In the genomic region with DNA sequence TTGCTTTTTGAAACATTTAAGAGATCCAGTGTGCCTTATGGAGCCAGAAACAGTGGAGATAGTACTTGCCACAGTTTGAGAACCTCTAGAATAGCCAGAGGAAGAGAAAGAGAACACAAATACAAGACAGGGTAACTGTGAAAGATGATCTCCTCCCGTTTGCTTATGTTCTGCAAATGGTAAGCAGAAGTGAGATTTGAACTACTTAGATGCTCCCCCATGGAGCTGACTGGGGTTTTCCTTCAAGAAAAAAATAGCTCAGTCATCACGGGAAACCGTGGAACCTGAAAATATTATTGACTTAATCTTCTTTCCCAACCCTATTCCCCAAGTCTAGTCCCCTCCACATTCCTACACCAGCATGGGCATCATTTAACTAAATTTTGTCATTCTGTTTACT, we compare ENCODE assay signal across 1 cellular context.
TF ChIP-seq lines count a peak whose summit lies in the region.

No MANE protein-coding gene starts in this region.

TF ChIP-seq in GM12878, 131 proteins besides CTCF, POLR2A, EP300 and RAD21 (continued from another document):
- TF ChIP-seq, protein P1, sequence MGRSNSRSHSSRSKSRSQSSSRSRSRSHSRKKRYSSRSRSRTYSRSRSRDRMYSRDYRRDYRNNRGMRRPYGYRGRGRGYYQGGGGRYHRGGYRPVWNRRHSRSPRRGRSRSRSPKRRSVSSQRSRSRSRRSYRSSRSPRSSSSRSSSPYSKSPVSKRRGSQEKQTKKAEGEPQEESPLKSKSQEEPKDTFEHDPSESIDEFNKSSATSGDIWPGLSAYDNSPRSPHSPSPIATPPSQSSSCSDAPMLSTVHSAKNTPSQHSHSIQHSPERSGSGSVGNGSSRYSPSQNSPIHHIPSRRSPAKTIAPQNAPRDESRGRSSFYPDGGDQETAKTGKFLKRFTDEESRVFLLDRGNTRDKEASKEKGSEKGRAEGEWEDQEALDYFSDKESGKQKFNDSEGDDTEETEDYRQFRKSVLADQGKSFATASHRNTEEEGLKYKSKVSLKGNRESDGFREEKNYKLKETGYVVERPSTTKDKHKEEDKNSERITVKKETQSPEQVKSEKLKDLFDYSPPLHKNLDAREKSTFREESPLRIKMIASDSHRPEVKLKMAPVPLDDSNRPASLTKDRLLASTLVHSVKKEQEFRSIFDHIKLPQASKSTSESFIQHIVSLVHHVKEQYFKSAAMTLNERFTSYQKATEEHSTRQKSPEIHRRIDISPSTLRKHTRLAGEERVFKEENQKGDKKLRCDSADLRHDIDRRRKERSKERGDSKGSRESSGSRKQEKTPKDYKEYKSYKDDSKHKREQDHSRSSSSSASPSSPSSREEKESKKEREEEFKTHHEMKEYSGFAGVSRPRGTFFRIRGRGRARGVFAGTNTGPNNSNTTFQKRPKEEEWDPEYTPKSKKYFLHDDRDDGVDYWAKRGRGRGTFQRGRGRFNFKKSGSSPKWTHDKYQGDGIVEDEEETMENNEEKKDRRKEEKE (IDR thresholded peaks at IDR 0.05), result no peak
- TF ChIP-seq, protein P2, sequence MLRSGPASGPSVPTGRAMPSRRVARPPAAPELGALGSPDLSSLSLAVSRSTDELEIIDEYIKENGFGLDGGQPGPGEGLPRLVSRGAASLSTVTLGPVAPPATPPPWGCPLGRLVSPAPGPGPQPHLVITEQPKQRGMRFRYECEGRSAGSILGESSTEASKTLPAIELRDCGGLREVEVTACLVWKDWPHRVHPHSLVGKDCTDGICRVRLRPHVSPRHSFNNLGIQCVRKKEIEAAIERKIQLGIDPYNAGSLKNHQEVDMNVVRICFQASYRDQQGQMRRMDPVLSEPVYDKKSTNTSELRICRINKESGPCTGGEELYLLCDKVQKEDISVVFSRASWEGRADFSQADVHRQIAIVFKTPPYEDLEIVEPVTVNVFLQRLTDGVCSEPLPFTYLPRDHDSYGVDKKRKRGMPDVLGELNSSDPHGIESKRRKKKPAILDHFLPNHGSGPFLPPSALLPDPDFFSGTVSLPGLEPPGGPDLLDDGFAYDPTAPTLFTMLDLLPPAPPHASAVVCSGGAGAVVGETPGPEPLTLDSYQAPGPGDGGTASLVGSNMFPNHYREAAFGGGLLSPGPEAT (IDR thresholded peaks at IDR 0.05; ENCODE audit: low read depth), result peak; percentile 54; the same call in 1 of the 2 replicates
- no peak for TF ChIP-seq PML (IDR thresholded peaks at IDR 0.05; ENCODE audit: low read length)
- TF ChIP-seq PAX8 (IDR thresholded peaks at IDR 0.05), result no peak
- TF ChIP-seq EED (IDR thresholded peaks at IDR 0.05; ENCODE audit: low read depth), result 0 out of 2 replicates have a peak, but pooled peaks have one; percentile 30
- peak; percentile 48 to 72; a peak in 3 of 4 replicates for TF ChIP-seq IKZF2 (IDR thresholded peaks at IDR 0.05)
- peak; percentile 34; the same call in 1 of the 2 replicates for TF ChIP-seq MTA2 (IDR thresholded peaks at IDR 0.05; ENCODE audit: low read depth)
- no peak for TF ChIP-seq ETV6 (conservative IDR thresholded peaks at IDR 0.05 in 1 of 2, IDR thresholded peaks at IDR 0.05 in 1 of 2; ENCODE audit: borderline replicate concordance in 1 of 2, low read depth in 1 of 2)
- no peak for TF ChIP-seq FOXM1 (IDR thresholded peaks at IDR 0.05; ENCODE audit: low read depth, low read length)
- peak; percentile 47; the same call in 1 of the 2 replicates for TF ChIP-seq ZNF384 (IDR thresholded peaks at IDR 0.05; ENCODE audit: borderline replicate concordance, low read depth, low read length)
- TF ChIP-seq EZH2 (IDR thresholded peaks at IDR 0.05; ENCODE audit: borderline replicate concordance, control insufficient read depth, low read depth, low read length), result no peak
- TF ChIP-seq, protein P3, sequence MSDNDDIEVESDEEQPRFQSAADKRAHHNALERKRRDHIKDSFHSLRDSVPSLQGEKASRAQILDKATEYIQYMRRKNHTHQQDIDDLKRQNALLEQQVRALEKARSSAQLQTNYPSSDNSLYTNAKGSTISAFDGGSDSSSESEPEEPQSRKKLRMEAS (IDR thresholded peaks at IDR 0.05; ENCODE audit: low read depth, low read length), result no peak
- TF ChIP-seq RB1 (IDR thresholded peaks at IDR 0.05; ENCODE audit: borderline replicate concordance), result no peak
